Comparison of ENCODE assay signal across 26 cellular contexts in the genomic region with DNA sequence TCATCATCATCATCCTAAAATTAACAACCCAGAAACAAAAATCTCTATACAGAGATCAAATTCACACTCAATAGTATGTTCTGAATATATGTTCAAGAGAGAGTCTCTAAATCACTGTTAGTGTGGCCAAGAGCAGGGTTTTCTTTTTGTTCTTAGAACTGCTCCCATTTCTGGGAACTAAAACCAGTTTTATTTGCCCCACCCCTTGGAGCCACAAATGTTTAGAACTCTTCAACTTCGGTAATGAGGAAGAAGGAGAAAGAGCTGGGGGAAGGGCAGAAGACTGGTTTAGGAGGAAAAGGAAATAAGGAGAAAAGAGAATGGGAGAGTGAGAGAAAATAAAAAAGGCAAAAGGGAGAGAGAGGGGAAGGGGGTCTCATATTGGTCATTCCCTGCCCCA. TPM values are rescaled to one million over a fixed set of nuclear protein-coding genes. Genes with fewer than 3 reads are reported as not detected.
DNase-seq lines count a peak whose midpoint lies in the region; ATAC-seq and TF ChIP-seq lines count a peak whose summit lies in the region.
"Had no signal": no experiment of that assay in that cellular context is flagged by ENCODE, and none has a peak within 500 bp of the region (broad histone marks: within the 10 kb centered on the region; RNA-seq: fewer than 3 reads in every experiment).

No MANE protein-coding gene starts in this region.

- peaks cover 8% of the 10 kb centered on the region for H3K4me1 Mint-ChIP-seq in activated naive CD8-positive, alpha-beta T cell treated with anti-CD3 and anti-CD28 coated beads, Interleukin-2, amount 10 ng/mL, durations not matched to agents 7 days and 5 days
- no peaks in the 10 kb centered on the region for H3K4me1 Mint-ChIP-seq in activated naive CD8-positive, alpha-beta T cell treated with anti-CD3 and anti-CD28 coated beads for 36 hours
- H3K4me1 Mint-ChIP-seq in stimulated activated naive B cell treated with anti-CD40 and anti-IgM and Interleukin-4, amounts not matched to agents 10 μg/mL and 1 μg/mL and 100 μg/mL, for 72 hours: peaks cover 35 to 57% of the 10 kb centered on the region in 2 donors
- H3K4me1 Mint-ChIP-seq: central memory CD8-positive, alpha-beta T cell; nephron progenitor cell had no signal

- POLR2A ChIA-PET in activated naive CD8-positive, alpha-beta T cell treated with anti-CD3 and anti-CD28 coated beads, Interleukin-2, amount 10 ng/mL, durations not matched to agents 7 days and 5 days (lab: Charles Lee): no interaction called here

- H3K27ac Mint-ChIP-seq in activated naive CD8-positive, alpha-beta T cell treated with anti-CD3 and anti-CD28 coated beads, Interleukin-2, amount 10 ng/mL, durations not matched to agents 7 days and 5 days: no peak overlapping the region
- H3K27ac Mint-ChIP-seq in activated naive CD8-positive, alpha-beta T cell treated with anti-CD3 and anti-CD28 coated beads for 36 hours: no peak overlapping the region
- peak overlapping the region; percentile 86 for H3K27ac Mint-ChIP-seq in stimulated activated naive B cell treated with anti-CD40 and anti-IgM and Interleukin-4, amounts not matched to agents 10 μg/mL and 1 μg/mL and 100 μg/mL, for 72 hours
- H3K27ac Mint-ChIP-seq: activated T-cell treated with anti-CD3 and anti-CD28 coated beads, Interleukin-2, amount 50 U/mL, for 72 hours; nephron progenitor cell had no signal

- no peak for TF ChIP-seq CTCF in colonic mucosa (IDR thresholded peaks at IDR 0.05)
- no peak for TF ChIP-seq CTCF in breast epithelium (IDR thresholded peaks at IDR 0.05)

- intact Hi-C loops in colonic mucosa (cut with DNase I) (no loop called here), breast epithelium (cut with DNase I; ENCODE audit: low total_unique reads) (no loop called here)

- H3K4me3 Mint-ChIP-seq in activated naive CD8-positive, alpha-beta T cell treated with anti-CD3 and anti-CD28 coated beads, Interleukin-2, amount 10 ng/mL, durations not matched to agents 7 days and 5 days: peak overlapping the region; percentile 20
- no peak overlapping the region for H3K4me3 Mint-ChIP-seq in activated naive CD8-positive, alpha-beta T cell treated with anti-CD3 and anti-CD28 coated beads for 36 hours
- no peak overlapping the region for H3K4me3 Mint-ChIP-seq in stimulated activated naive B cell treated with anti-CD40 and anti-IgM and Interleukin-4, amounts not matched to agents 10 μg/mL and 1 μg/mL and 100 μg/mL, for 72 hours
- H3K4me3 Mint-ChIP-seq: activated T-cell treated with anti-CD3 and anti-CD28 coated beads, Interleukin-2, amount 50 U/mL, for 72 hours; central memory CD8-positive, alpha-beta T cell; nephron progenitor cell had no signal

- H3K36me3 Mint-ChIP-seq in activated naive CD8-positive, alpha-beta T cell treated with anti-CD3 and anti-CD28 coated beads, Interleukin-2, amount 10 ng/mL, durations not matched to agents 7 days and 5 days: no peaks in the 10 kb centered on the region
- no peaks in the 10 kb centered on the region for H3K36me3 Mint-ChIP-seq in activated naive CD8-positive, alpha-beta T cell treated with anti-CD3 and anti-CD28 coated beads for 36 hours
- H3K36me3 Mint-ChIP-seq in stimulated activated naive B cell treated with anti-CD40 and anti-IgM and Interleukin-4, amounts not matched to agents 10 μg/mL and 1 μg/mL and 100 μg/mL, for 72 hours: peaks cover 18 to 24% of the 10 kb centered on the region in 2 donors

- H3K27ac ChIP-seq in colonic mucosa (no peak overlapping the region), breast epithelium (no peak overlapping the region)
- H3K27ac ChIP-seq: ascending aorta, C4-2B, epithelial cell of prostate had no signal

- no peaks in the 10 kb centered on the region for H3K9me3 Mint-ChIP-seq in activated naive CD8-positive, alpha-beta T cell treated with anti-CD3 and anti-CD28 coated beads, Interleukin-2, amount 10 ng/mL, durations not matched to agents 7 days and 5 days
- H3K9me3 Mint-ChIP-seq in activated naive CD8-positive, alpha-beta T cell treated with anti-CD3 and anti-CD28 coated beads for 36 hours: no peaks in the 10 kb centered on the region
- no peaks in the 10 kb centered on the region for H3K9me3 Mint-ChIP-seq in stimulated activated naive B cell treated with anti-CD40 and anti-IgM and Interleukin-4, amounts not matched to agents 10 μg/mL and 1 μg/mL and 100 μg/mL, for 72 hours
- H3K9me3 Mint-ChIP-seq: activated T-cell treated with anti-CD3 and anti-CD28 coated beads, Interleukin-2, amount 50 U/mL, for 72 hours; central memory CD8-positive, alpha-beta T cell had no signal

- no peak overlapping the region for H3K9ac ChIP-seq in colonic mucosa (ENCODE audit: low read depth in 2 of 2, low read length in 2 of 2)
- H3K9ac ChIP-seq: SK-N-SH had no signal

- no peak for TF ChIP-seq POLR2A in breast epithelium (IDR thresholded peaks at IDR 0.05)

- H3K9me3 ChIP-seq in colonic mucosa: no peaks in the 10 kb centered on the region
- no peaks in the 10 kb centered on the region for H3K9me3 ChIP-seq in breast epithelium
- H3K9me3 ChIP-seq: ascending aorta, heart right ventricle, SK-N-SH had no signal

- ATAC-seq in activated naive CD8-positive, alpha-beta T cell treated with anti-CD3 and anti-CD28 coated beads, Interleukin-2, amount 10 ng/mL, durations not matched to agents 7 days and 5 days (ENCODE audit: low read depth): no peak
- no peak for ATAC-seq in stimulated activated naive B cell treated with anti-CD40 and anti-IgM and Interleukin-4, amounts not matched to agents 10 μg/mL and 1 μg/mL and 100 μg/mL, for 72 hours (replicated peaks)
- ATAC-seq: activated T-cell treated with anti-CD3 and anti-CD28 coated beads, Interleukin-2, amount 50 U/mL, for 72 hours; heart right ventricle; sciatic nerve had no signal

- no peaks in the 10 kb centered on the region for H3K27me3 Mint-ChIP-seq in activated naive CD8-positive, alpha-beta T cell treated with anti-CD3 and anti-CD28 coated beads, Interleukin-2, amount 10 ng/mL, durations not matched to agents 7 days and 5 days
- no peaks in the 10 kb centered on the region for H3K27me3 Mint-ChIP-seq in activated naive CD8-positive, alpha-beta T cell treated with anti-CD3 and anti-CD28 coated beads for 36 hours
- H3K27me3 Mint-ChIP-seq in stimulated activated naive B cell treated with anti-CD40 and anti-IgM and Interleukin-4, amounts not matched to agents 10 μg/mL and 1 μg/mL and 100 μg/mL, for 72 hours: peaks cover 0 to 9% of the 10 kb centered on the region in 2 donors
- H3K27me3 Mint-ChIP-seq: central memory CD8-positive, alpha-beta T cell had no signal

- H3K36me3 ChIP-seq in colonic mucosa (no peaks in the 10 kb centered on the region), breast epithelium (no peaks in the 10 kb centered on the region)
- H3K36me3 ChIP-seq: ascending aorta had no signal

- DNase-seq in activated naive CD8-positive, alpha-beta T cell treated with anti-CD3 and anti-CD28 coated beads, Interleukin-2, amount 10 ng/mL, durations not matched to agents 7 days and 5 days: no peak
- no peak for DNase-seq in activated naive CD8-positive, alpha-beta T cell treated with anti-CD3 and anti-CD28 coated beads for 36 hours
- DNase-seq in MV-4-11 (lab: John Stamatoyannopoulos, UW) (peak; percentile 74), colonic mucosa (peak; percentile 61), breast epithelium (ENCODE audit: low spot score in 2 of 2) (no peak), NCI-H524 (lab: John Stamatoyannopoulos, UW) (no peak), A172 (ENCODE audit: low spot score) (no peak)
- DNase-seq in stimulated activated naive B cell treated with anti-CD40 and anti-IgM and Interleukin-4, amounts not matched to agents 10 μg/mL and 1 μg/mL and 100 μg/mL, for 72 hours: no peak
- DNase-seq: ACHN; activated CD4-positive, alpha-beta T cell treated with anti-CD3 and anti-CD28 coated beads for 1 hour; activated naive CD4-positive, alpha-beta T cell treated with anti-CD3 and anti-CD28 coated beads, Interleukin-2, amount 50 U/mL, for 16 hours; activated T-cell treated with anti-CD3 and anti-CD28 coated beads, Interleukin-2, amount 50 U/mL, for 72 hours; foreskin fibroblast; heart right ventricle; NCI-H1105 treated with DMSO at 0.1 percent for 48 hours; NCI-H446 treated with DMSO at 0.1 percent for 48 hours; nephron progenitor cell; SK-N-SH; T1000 had no signal

- H3K4me3 ChIP-seq in colonic mucosa: no peak overlapping the region
- no peak overlapping the region for H3K4me3 ChIP-seq in breast epithelium
- H3K4me3 ChIP-seq: ascending aorta, heart right ventricle had no signal

- H3K4me1 ChIP-seq in colonic mucosa: no peaks in the 10 kb centered on the region
- no peaks in the 10 kb centered on the region for H3K4me1 ChIP-seq in breast epithelium
- H3K4me1 ChIP-seq: ascending aorta had no signal

- H3K27me3 ChIP-seq in colonic mucosa: peaks cover 5% of the 10 kb centered on the region
- H3K27me3 ChIP-seq in breast epithelium: peaks cover 0 to 57% of the 10 kb centered on the region in 2 donors
- H3K27me3 ChIP-seq: ascending aorta had no signal

RNA-seq across cellular contexts. Expression of gene CYBB, which starts 32.3 kb away (rescaled TPM):
- total RNA-seq in activated naive CD8-positive, alpha-beta T cell treated with anti-CD3 and anti-CD28 coated beads, Interleukin-2, amount 10 ng/mL, durations not matched to agents 7 days and 5 days: 1 to 10 TPM; 4.3 to 5.3 TPM
- under 1 TPM; 0.50 to 0.76 TPM for total RNA-seq in activated naive CD8-positive, alpha-beta T cell treated with anti-CD3 and anti-CD28 coated beads for 36 hours
- total RNA-seq in colonic mucosa (10 to 100 TPM in 1 of 2 donors, 1 to 10 TPM in 1; 7.7 to 18.6 TPM), breast epithelium (10 to 100 TPM; 13.1 to 25.5 (median 23.5) TPM)
- total RNA-seq in A172 (2014; rRNA removed; shearing (Covaris generic)): 0.19 TPM in 1 of 2 replicates, not detected in the other
- total RNA-seq: activated CD8-positive, alpha-beta memory T cell treated with anti-CD3 and anti-CD28 coated beads for 36 hours; RPMI7951 had no signal

RNA-seq across cellular contexts. Expression of gene DYNLT3, which starts 35.3 kb away (rescaled TPM):
- 10 to 100 TPM; 26.8 to 27.5 TPM for total RNA-seq in activated naive CD8-positive, alpha-beta T cell treated with anti-CD3 and anti-CD28 coated beads, Interleukin-2, amount 10 ng/mL, durations not matched to agents 7 days and 5 days
- total RNA-seq in activated naive CD8-positive, alpha-beta T cell treated with anti-CD3 and anti-CD28 coated beads for 36 hours: 10 to 100 TPM; 19.6 to 19.7 TPM
- total RNA-seq in colonic mucosa (10 to 100 TPM; 17.2 to 22.2 TPM), breast epithelium (10 to 100 TPM; 37.0 to 40.0 (median 37.5) TPM)
- 71.1 and 84.9 TPM in 2 replicates for total RNA-seq in A172 (2014; rRNA removed; shearing (Covaris generic))

Comparison
In these comparisons a context has a peak if more than half of its experiments do, and no peak if none do; other contexts are left out.
1. DNase-seq: peak in MV-4-11 (single experiment) and colonic mucosa (single experiment); none in activated naive CD8-positive, alpha-beta T cell treated with anti-CD3 and anti-CD28 coated beads, Interleukin-2, amount 10 ng/mL, durations not matched to agents 7 days and 5 days (single experiment), activated naive CD8-positive, alpha-beta T cell treated with anti-CD3 and anti-CD28 coated beads for 36 hours (single experiment), stimulated activated naive B cell treated with anti-CD40 and anti-IgM and Interleukin-4, amounts not matched to agents 10 μg/mL and 1 μg/mL and 100 μg/mL, for 72 hours (single experiment), breast epithelium (0 of 2), NCI-H524 (0 of 2) and A172 (single experiment).